Comparison of ENCODE assay signal across 16 cellular contexts in the genomic region with DNA sequence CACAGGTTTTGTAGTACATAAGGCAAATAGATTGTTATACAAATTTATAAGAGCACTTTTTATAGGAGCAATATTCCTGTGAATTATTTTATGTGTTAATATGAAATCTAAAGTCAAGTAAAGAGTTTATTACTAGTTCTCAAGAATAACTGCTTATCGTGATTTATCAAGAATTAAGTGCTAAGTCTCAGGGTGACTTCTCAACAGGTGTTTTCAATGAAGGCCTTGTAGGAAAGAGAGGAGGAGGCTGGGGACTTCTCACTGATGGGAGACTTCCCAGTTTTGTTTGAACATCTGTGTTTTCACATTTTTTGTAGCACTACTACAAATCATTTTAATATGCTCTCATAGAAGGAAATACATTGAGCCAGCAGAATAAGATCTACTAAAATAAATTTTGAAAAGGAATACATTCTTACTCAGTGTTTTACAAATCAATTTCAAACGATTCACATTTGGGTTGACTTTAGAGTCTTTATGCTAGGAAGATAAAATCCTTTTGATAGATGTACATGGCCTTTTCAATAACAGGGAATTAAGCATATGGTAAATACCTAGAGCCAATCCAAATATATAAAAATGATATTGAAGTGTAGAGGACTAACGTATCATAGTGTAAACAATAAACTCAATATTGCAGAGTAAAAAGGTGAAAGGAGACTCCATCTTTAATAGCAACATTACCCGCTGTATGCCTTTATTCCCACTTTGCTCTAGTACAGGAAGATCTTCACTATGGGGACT. TPM values are rescaled to one million over a fixed set of nuclear protein-coding genes. Genes with fewer than 3 reads are reported as not detected.
A peak's percentile ranks its signal among the peaks of the same experiment; 100 is the strongest.
DNase-seq lines count a peak whose midpoint lies in the region; TF ChIP-seq lines count a peak whose summit lies in the region.
"Had no signal": no experiment of that assay in that cellular context is flagged by ENCODE, and none has a peak within 500 bp of the region (broad histone marks: within the 10 kb centered on the region; RNA-seq: fewer than 3 reads in every experiment).

No MANE protein-coding gene starts in this region.

- H3K36me3 ChIP-seq in A673 (ENCODE audit: insufficient read depth, low read length, poor library complexity, severe bottlenecking) (peaks cover 29% of the 10 kb centered on the region), SK-N-MC (ENCODE audit: insufficient read depth, low read length) (peaks cover 22% of the 10 kb centered on the region; the same call in 1 of the 2 replicates), neuron (ENCODE audit: insufficient read depth, low read length) (peaks cover 51% of the 10 kb centered on the region), HAP-1 (replicated peaks) (no peaks in the 10 kb centered on the region)

- H3K27ac ChIP-seq in A673 (ENCODE audit: low read depth, low read length, poor library complexity, severe bottlenecking) = no peak overlapping the region
- H3K27ac ChIP-seq in SK-N-MC = no peak overlapping the region
- H3K27ac ChIP-seq: C4-2B had no signal

- H3K27ac Mint-ChIP-seq in endothelial cell (ENCODE audit: unreplicated experiment) = no peak overlapping the region
- H3K27ac Mint-ChIP-seq: CD4-positive, alpha-beta memory T cell; HFFc6 had no signal

- H3K36me3 Mint-ChIP-seq in endothelial cell (ENCODE audit: low read depth, unreplicated experiment) = peaks cover 13% of the 10 kb centered on the region
- H3K36me3 Mint-ChIP-seq: CD4-positive, alpha-beta memory T cell had no signal

- no peak overlapping the region for H2AFZ ChIP-seq in neuron (ENCODE audit: low read depth, low read length)

- TF ChIP-seq CTCF in A673 (conservative IDR thresholded peaks at IDR 0.05; ENCODE audit: low read depth, low read length) = no peak
- no peak for TF ChIP-seq CTCF in endothelial cell (IDR thresholded peaks at IDR 0.05; ENCODE audit: unreplicated experiment)

- no peaks in the 10 kb centered on the region for H3K9me3 Mint-ChIP-seq in endothelial cell (ENCODE audit: unreplicated experiment)

- H3K4me3 ChIP-seq in A673 (ENCODE audit: low read depth, low read length, poor library complexity, severe bottlenecking) (peak overlapping the region; percentile 45), SK-N-MC (0 out of 2 replicates have a peak overlapping the region, but pooled peaks have one; percentile 6), neuron (ENCODE audit: low read length) (peak overlapping the region; percentile 72), HAP-1 (no peak overlapping the region)

- intact Hi-C loops in A673 (cut with micrococcal nuclease; ENCODE audit: unreplicated experiment) = loop anchor here (10.0 kb wide), 2 partner anchors 1326 to 1836 kb away; no protein-coding TSS in a partner anchor

- peaks cover 49% of the 10 kb centered on the region for H3K4me1 ChIP-seq in A673 (ENCODE audit: insufficient read depth, low read length, poor library complexity, severe bottlenecking)
- peaks cover 5% of the 10 kb centered on the region for H3K4me1 ChIP-seq in neuron (ENCODE audit: insufficient read depth, low read length)
- H3K4me1 ChIP-seq in HAP-1 = no peaks in the 10 kb centered on the region; the same call in 1 of the 2 replicates
- H3K4me1 ChIP-seq: BE2C had no signal

- no peaks in the 10 kb centered on the region for H3K27me3 ChIP-seq in A673 (replicated peaks; ENCODE audit: insufficient read depth, low read depth, low read length, poor library complexity)
- no peaks in the 10 kb centered on the region for H3K27me3 ChIP-seq in neuron (ENCODE audit: insufficient read depth, low read length)
- H3K27me3 ChIP-seq in HAP-1 (ENCODE audit: low read depth) = no peaks in the 10 kb centered on the region
- H3K27me3 ChIP-seq: BE2C had no signal

- in situ Hi-C loops in HAP-1 (cut with MboI; ENCODE audit: low sequenced_read_pairs) = no loop called here

- peaks cover 5% of the 10 kb centered on the region for H3K9me3 ChIP-seq in A673 (ENCODE audit: low read depth, low read length, poor library complexity, severe bottlenecking)
- H3K9me3 ChIP-seq in SK-N-MC (ENCODE audit: low read depth, low read length) = no peaks in the 10 kb centered on the region
- peaks cover 17% of the 10 kb centered on the region for H3K9me3 ChIP-seq in neuron (ENCODE audit: low read length)
- no peaks in the 10 kb centered on the region for H3K9me3 ChIP-seq in HAP-1
- H3K9me3 ChIP-seq: BE2C had no signal

- H3K9ac ChIP-seq in SK-N-MC (ENCODE audit: insufficient read length) = no peak overlapping the region

- H3K27me3 Mint-ChIP-seq in endothelial cell (ENCODE audit: unreplicated experiment) = peaks cover 13% of the 10 kb centered on the region

- no TSS peak for BruUV-seq in A673 (replicated peaks; lab: Mats Ljungman, UMichigan)

- no peak for DNase-seq in A673 (ENCODE audit: low spot score)
- no peak for DNase-seq in SK-N-MC (ENCODE audit: low read depth, low spot score)
- peak; percentile 50 for DNase-seq in inferior parietal cortex (ENCODE audit: extremely low spot score)
- no peak for DNase-seq in HAP-1 (ENCODE audit: low spot score in 2 of 2)
- no peak for DNase-seq in dermis blood vessel endothelial cell
- DNase-seq in endothelial cell (ENCODE audit: low spot score) = no peak
- DNase-seq in foreskin melanocyte = no peak
- DNase-seq: BE2C; CD4-positive, alpha-beta memory T cell; COR-L47; DND-41; GDM1; HCEC 1CT; HFFc6 had no signal

- CTCF ChIA-PET in A673 (lab: Charles Lee) = no interaction called here

- no peak overlapping the region for H3K4me3 Mint-ChIP-seq in endothelial cell (ENCODE audit: unreplicated experiment)
- H3K4me3 Mint-ChIP-seq: CD4-positive, alpha-beta memory T cell; HFFc6 had no signal

- peaks cover 14% of the 10 kb centered on the region for H3K4me1 Mint-ChIP-seq in endothelial cell (ENCODE audit: unreplicated experiment)

- POLR2A ChIA-PET in A673 (lab: Charles Lee; ENCODE audit: low non-redundant PET) = no interaction called here

RNA-seq across cellular contexts. Expression of gene PCDH17, which starts 6.8 kb away (rescaled TPM):
- total RNA-seq in A673 (2021) = 79.5 and 84.7 TPM in 2 replicates
- total RNA-seq in dermis blood vessel endothelial cell = 1.6 and 2.2 TPM in 2 replicates
- total RNA-seq in endothelial cell (ENCODE audit: unreplicated experiment) = 40.2 TPM
- total RNA-seq: CD4-positive, alpha-beta memory T cell had no signal

Comparison
In these comparisons a context has a peak if more than half of its experiments do, and no peak if none do; other contexts are left out.
1. RNA of gene PCDH17, which starts 6.8 kb away (total RNA-seq): 79.5 to 84.7 TPM in A673 and 40.2 TPM in endothelial cell (single experiment); 1.6 to 2.2 TPM in dermis blood vessel endothelial cell; every median in the first group is over 10 times any median in the second.